Comparison of ENCODE assay signal across 3 cellular contexts in the genomic region with DNA sequence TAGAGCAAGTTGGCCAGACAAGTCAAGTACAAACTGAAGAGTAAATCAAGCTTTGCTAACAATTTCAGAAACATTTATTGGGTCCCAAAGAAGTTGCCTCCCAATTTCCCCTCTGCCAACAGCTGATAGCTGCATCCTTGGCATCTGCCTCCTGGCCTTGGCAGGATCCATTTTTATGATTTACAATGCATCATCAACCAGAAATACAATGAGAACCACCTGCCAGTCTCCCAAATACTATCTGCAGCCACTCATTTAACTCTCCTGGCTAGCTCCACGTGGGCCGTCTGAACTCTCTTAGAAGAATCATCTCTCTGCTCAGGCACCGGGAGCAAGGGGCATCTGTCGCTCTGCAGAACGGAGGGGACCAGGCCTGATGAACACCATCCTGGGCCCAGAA.
TF ChIP-seq lines count a peak whose summit lies in the region.

No MANE protein-coding gene starts in this region.

TF ChIP-seq in SK-N-SH, 30 proteins besides CTCF, POLR2A, EP300 and RAD21 (continues in another document):
- TF ChIP-seq CHD2 (IDR thresholded peaks at IDR 0.05; ENCODE audit: low read length, partially characterized antibody) (no peak), GABPA (IDR thresholded peaks at IDR 0.05; ENCODE audit: low read depth) (no peak), MEF2A (IDR thresholded peaks at IDR 0.05; ENCODE audit: borderline replicate concordance, low read depth) (no peak), POLR2AphosphoS5 (IDR thresholded peaks at IDR 0.05; ENCODE audit: low read depth, low read length) (no peak), TEAD4 (IDR thresholded peaks at IDR 0.05; ENCODE audit: borderline replicate concordance, insufficient read depth) (no peak), SIN3A (IDR thresholded peaks at IDR 0.05; ENCODE audit: borderline replicate concordance, low read depth, low read length) (no peak), ELF1 (IDR thresholded peaks at IDR 0.05) (no peak), EZH2phosphoT487 (IDR thresholded peaks at IDR 0.05; ENCODE audit: borderline replicate concordance, low read depth) (no peak), MXI1 (IDR thresholded peaks at IDR 0.05; ENCODE audit: low read depth, low read length) (no peak)
- TF ChIP-seq, protein P1, sequence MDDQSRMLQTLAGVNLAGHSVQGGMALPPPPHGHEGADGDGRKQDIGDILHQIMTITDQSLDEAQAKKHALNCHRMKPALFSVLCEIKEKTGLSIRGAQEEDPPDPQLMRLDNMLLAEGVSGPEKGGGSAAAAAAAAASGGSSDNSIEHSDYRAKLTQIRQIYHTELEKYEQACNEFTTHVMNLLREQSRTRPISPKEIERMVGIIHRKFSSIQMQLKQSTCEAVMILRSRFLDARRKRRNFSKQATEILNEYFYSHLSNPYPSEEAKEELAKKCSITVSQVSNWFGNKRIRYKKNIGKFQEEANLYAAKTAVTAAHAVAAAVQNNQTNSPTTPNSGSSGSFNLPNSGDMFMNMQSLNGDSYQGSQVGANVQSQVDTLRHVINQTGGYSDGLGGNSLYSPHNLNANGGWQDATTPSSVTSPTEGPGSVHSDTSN (IDR thresholded peaks at IDR 0.05) = no peak
- TF ChIP-seq, protein P2, sequence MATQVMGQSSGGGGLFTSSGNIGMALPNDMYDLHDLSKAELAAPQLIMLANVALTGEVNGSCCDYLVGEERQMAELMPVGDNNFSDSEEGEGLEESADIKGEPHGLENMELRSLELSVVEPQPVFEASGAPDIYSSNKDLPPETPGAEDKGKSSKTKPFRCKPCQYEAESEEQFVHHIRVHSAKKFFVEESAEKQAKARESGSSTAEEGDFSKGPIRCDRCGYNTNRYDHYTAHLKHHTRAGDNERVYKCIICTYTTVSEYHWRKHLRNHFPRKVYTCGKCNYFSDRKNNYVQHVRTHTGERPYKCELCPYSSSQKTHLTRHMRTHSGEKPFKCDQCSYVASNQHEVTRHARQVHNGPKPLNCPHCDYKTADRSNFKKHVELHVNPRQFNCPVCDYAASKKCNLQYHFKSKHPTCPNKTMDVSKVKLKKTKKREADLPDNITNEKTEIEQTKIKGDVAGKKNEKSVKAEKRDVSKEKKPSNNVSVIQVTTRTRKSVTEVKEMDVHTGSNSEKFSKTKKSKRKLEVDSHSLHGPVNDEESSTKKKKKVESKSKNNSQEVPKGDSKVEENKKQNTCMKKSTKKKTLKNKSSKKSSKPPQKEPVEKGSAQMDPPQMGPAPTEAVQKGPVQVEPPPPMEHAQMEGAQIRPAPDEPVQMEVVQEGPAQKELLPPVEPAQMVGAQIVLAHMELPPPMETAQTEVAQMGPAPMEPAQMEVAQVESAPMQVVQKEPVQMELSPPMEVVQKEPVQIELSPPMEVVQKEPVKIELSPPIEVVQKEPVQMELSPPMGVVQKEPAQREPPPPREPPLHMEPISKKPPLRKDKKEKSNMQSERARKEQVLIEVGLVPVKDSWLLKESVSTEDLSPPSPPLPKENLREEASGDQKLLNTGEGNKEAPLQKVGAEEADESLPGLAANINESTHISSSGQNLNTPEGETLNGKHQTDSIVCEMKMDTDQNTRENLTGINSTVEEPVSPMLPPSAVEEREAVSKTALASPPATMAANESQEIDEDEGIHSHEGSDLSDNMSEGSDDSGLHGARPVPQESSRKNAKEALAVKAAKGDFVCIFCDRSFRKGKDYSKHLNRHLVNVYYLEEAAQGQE (IDR thresholded peaks at IDR 0.05; ENCODE audit: low read depth, low read length) = no peak
- TF ChIP-seq, protein P3, sequence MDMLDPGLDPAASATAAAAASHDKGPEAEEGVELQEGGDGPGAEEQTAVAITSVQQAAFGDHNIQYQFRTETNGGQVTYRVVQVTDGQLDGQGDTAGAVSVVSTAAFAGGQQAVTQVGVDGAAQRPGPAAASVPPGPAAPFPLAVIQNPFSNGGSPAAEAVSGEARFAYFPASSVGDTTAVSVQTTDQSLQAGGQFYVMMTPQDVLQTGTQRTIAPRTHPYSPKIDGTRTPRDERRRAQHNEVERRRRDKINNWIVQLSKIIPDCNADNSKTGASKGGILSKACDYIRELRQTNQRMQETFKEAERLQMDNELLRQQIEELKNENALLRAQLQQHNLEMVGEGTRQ (IDR thresholded peaks at IDR 0.05; ENCODE audit: borderline replicate concordance, low read depth, low read length) = no peak

TF ChIP-seq in SK-N-SH treated with all-trans-retinoic acid at 6 μM for 48 hours, 23 proteins besides CTCF, POLR2A, EP300 and RAD21:
- TF ChIP-seq, protein P4, sequence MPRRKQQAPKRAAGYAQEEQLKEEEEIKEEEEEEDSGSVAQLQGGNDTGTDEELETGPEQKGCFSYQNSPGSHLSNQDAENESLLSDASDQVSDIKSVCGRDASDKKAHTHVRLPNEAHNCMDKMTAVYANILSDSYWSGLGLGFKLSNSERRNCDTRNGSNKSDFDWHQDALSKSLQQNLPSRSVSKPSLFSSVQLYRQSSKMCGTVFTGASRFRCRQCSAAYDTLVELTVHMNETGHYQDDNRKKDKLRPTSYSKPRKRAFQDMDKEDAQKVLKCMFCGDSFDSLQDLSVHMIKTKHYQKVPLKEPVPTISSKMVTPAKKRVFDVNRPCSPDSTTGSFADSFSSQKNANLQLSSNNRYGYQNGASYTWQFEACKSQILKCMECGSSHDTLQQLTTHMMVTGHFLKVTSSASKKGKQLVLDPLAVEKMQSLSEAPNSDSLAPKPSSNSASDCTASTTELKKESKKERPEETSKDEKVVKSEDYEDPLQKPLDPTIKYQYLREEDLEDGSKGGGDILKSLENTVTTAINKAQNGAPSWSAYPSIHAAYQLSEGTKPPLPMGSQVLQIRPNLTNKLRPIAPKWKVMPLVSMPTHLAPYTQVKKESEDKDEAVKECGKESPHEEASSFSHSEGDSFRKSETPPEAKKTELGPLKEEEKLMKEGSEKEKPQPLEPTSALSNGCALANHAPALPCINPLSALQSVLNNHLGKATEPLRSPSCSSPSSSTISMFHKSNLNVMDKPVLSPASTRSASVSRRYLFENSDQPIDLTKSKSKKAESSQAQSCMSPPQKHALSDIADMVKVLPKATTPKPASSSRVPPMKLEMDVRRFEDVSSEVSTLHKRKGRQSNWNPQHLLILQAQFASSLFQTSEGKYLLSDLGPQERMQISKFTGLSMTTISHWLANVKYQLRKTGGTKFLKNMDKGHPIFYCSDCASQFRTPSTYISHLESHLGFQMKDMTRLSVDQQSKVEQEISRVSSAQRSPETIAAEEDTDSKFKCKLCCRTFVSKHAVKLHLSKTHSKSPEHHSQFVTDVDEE (CRISPR knock-in tag; IDR thresholded peaks at IDR 0.05) = no peak
- TF ChIP-seq ZFP30 (CRISPR knock-in tag; IDR thresholded peaks at IDR 0.05) = no peak
- TF ChIP-seq ZNF565 (CRISPR knock-in tag; conservative IDR thresholded peaks at IDR 0.05; ENCODE audit: low read depth) = no peak
- TF ChIP-seq SNAI2 (CRISPR knock-in tag; IDR thresholded peaks at IDR 0.05) = no peak
- no peak for TF ChIP-seq CSDC2 (CRISPR knock-in tag; IDR thresholded peaks at IDR 0.05)
- no peak for TF ChIP-seq ZNF70 (CRISPR knock-in tag; IDR thresholded peaks at IDR 0.05)
- TF ChIP-seq BACH2 (CRISPR knock-in tag; IDR thresholded peaks at IDR 0.05; ENCODE audit: borderline replicate concordance) = no peak
- TF ChIP-seq, protein P5, sequence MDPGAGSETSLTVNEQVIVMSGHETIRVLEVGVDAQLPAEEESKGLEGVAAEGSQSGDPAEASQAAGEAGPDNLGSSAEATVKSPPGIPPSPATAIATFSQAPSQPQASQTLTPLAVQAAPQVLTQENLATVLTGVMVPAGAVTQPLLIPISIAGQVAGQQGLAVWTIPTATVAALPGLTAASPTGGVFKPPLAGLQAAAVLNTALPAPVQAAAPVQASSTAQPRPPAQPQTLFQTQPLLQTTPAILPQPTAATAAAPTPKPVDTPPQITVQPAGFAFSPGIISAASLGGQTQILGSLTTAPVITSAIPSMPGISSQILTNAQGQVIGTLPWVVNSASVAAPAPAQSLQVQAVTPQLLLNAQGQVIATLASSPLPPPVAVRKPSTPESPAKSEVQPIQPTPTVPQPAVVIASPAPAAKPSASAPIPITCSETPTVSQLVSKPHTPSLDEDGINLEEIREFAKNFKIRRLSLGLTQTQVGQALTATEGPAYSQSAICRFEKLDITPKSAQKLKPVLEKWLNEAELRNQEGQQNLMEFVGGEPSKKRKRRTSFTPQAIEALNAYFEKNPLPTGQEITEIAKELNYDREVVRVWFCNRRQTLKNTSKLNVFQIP (CRISPR knock-in tag; IDR thresholded peaks at IDR 0.05; ENCODE audit: borderline replicate concordance, low read depth) = no peak
- no peak for TF ChIP-seq ESRRG (CRISPR knock-in tag; IDR thresholded peaks at IDR 0.05)
- TF ChIP-seq ZC3H10 (CRISPR knock-in tag; IDR thresholded peaks at IDR 0.05) = no peak
- TF ChIP-seq, protein P6, sequence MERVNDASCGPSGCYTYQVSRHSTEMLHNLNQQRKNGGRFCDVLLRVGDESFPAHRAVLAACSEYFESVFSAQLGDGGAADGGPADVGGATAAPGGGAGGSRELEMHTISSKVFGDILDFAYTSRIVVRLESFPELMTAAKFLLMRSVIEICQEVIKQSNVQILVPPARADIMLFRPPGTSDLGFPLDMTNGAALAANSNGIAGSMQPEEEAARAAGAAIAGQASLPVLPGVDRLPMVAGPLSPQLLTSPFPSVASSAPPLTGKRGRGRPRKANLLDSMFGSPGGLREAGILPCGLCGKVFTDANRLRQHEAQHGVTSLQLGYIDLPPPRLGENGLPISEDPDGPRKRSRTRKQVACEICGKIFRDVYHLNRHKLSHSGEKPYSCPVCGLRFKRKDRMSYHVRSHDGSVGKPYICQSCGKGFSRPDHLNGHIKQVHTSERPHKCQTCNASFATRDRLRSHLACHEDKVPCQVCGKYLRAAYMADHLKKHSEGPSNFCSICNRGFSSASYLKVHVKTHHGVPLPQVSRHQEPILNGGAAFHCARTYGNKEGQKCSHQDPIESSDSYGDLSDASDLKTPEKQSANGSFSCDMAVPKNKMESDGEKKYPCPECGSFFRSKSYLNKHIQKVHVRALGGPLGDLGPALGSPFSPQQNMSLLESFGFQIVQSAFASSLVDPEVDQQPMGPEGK (CRISPR knock-in tag; IDR thresholded peaks at IDR 0.05; ENCODE audit: borderline replicate concordance) = no peak
- TF ChIP-seq TOX (CRISPR knock-in tag; IDR thresholded peaks at IDR 0.05; ENCODE audit: borderline replicate concordance) = no peak

TF ChIP-seq in IMR-90, 13 proteins besides CTCF, POLR2A, EP300 and RAD21:
- TF ChIP-seq MAFK (IDR thresholded peaks at IDR 0.05; ENCODE audit: low read depth, low read length) = no peak
- TF ChIP-seq, protein P3 (IDR thresholded peaks at IDR 0.05; ENCODE audit: low read depth, low read length) = no peak
- no peak for TF ChIP-seq RFX5 (IDR thresholded peaks at IDR 0.05; ENCODE audit: low read depth, low read length)
- no peak for TF ChIP-seq RCOR1 (IDR thresholded peaks at IDR 0.05; ENCODE audit: insufficient replicate concordance, low read length)
- TF ChIP-seq NFE2L2 (IDR thresholded peaks at IDR 0.05; ENCODE audit: low read depth, low read length) = no peak
- TF ChIP-seq SMC3 (IDR thresholded peaks at IDR 0.05; ENCODE audit: low read depth, low read length) = no peak
- no peak for TF ChIP-seq BHLHE40 (IDR thresholded peaks at IDR 0.05; ENCODE audit: low read depth, low read length)
- no peak for TF ChIP-seq MAZ (IDR thresholded peaks at IDR 0.05; ENCODE audit: borderline replicate concordance, low read depth, low read length)
- TF ChIP-seq, protein P7, sequence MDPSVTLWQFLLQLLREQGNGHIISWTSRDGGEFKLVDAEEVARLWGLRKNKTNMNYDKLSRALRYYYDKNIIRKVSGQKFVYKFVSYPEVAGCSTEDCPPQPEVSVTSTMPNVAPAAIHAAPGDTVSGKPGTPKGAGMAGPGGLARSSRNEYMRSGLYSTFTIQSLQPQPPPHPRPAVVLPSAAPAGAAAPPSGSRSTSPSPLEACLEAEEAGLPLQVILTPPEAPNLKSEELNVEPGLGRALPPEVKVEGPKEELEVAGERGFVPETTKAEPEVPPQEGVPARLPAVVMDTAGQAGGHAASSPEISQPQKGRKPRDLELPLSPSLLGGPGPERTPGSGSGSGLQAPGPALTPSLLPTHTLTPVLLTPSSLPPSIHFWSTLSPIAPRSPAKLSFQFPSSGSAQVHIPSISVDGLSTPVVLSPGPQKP (IDR thresholded peaks at IDR 0.05; ENCODE audit: borderline replicate concordance, low read depth, low read length) = no peak
- no peak for TF ChIP-seq CEBPB (IDR thresholded peaks at IDR 0.05; ENCODE audit: low read depth, low read length)
- TF ChIP-seq FOS (IDR thresholded peaks at IDR 0.05; ENCODE audit: low read depth, low read length) = no peak
- no peak for TF ChIP-seq CHD1 (IDR thresholded peaks at IDR 0.05; ENCODE audit: low read depth, low read length)
- no peak for TF ChIP-seq MXI1 (IDR thresholded peaks at IDR 0.05; ENCODE audit: borderline replicate concordance, low read depth, low read length)
